Comparison of ENCODE assay signal across 8 cellular contexts in the genomic region with DNA sequence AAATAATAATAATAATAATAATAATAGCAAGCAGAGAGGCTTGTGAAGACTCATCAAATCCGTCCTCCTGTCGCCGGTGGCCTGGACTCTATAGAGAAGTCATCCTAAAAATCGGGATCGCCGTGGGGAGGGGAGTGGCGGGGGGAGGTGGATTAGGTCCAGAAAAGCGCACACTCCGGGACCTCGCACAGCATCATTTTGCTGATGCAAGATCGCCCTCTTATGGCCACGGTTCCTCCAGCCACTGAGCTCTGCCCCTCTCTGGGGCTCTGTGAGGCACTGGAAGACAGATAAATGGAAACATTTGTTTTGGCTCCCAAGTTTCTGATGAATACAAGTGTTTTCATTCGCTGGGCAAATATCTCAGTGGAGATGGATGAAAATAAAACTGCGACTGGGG.
A peak's percentile ranks its signal among the peaks of the same experiment; 100 is the strongest.
DNase-seq lines count a peak whose midpoint lies in the region; ATAC-seq, FAIRE-seq and TF ChIP-seq lines count a peak whose summit lies in the region.

No MANE protein-coding gene starts in this region.

- no peaks in the 10 kb centered on the region for H3K79me2 ChIP-seq in HepG2 (ENCODE audit: insufficient read depth, low read length)

- TF ChIP-seq EP300 in HepG2 (IDR thresholded peaks at IDR 0.05; ENCODE audit: low read depth in 2 of 2, low read length in 2 of 2) (no peak), HepG2 (CRISPR knock-in tag; IDR thresholded peaks at IDR 0.05; ENCODE audit: borderline replicate concordance) (no peak)

- H3K4me1 ChIP-seq in HepG2 (ENCODE audit: insufficient read depth, low read length) (no peaks in the 10 kb centered on the region), uterus (no peaks in the 10 kb centered on the region)

- ATAC-seq in HepG2 (peak; percentile 81), GM21786 (IDR thresholded peaks at IDR 0.05; ENCODE audit: unreplicated experiment) (no peak)

- H3K9me3 ChIP-seq in HepG2 (ENCODE audit: low read length) (no peaks in the 10 kb centered on the region), uterus (no peaks in the 10 kb centered on the region)

- TF ChIP-seq POLR2A in HepG2 (IDR thresholded peaks at IDR 0.05; ENCODE audit: insufficient read depth in 1 of 2, low read depth in 2 of 2, low read length in 2 of 2) (no peak), uterus (IDR thresholded peaks at IDR 0.05) (no peak)

- H3K4me3 ChIP-seq in GM12875 (ENCODE audit: low read depth, low read length) (no peak overlapping the region), cardiac fibroblast (replicated peaks in 1 of 2; ENCODE audit: low read depth in 2 of 2, low read length in 2 of 2) (no peak overlapping the region), HepG2 (replicated peaks in 1 of 3; ENCODE audit: insufficient read depth in 1 of 3, low read depth in 2 of 3, low read length in 3 of 3) (no peak overlapping the region), uterus (no peak overlapping the region)

- no peaks in the 10 kb centered on the region for H4K20me1 ChIP-seq in HepG2 (ENCODE audit: insufficient read depth, low read length)

- H3K27me3 ChIP-seq in HepG2 (ENCODE audit: control insufficient read depth in 1 of 2, insufficient read depth in 2 of 2, low read length in 2 of 2) (peaks cover 0 to 12% of the 10 kb centered on the region in 2 experiments; a peak in 3 of 5 replicates), uterus (no peaks in the 10 kb centered on the region)

- WGBS in HepG2 (ENCODE audit: low lambda C conversion rate) = 2% methylated on average over 14 of the region's 14 CpGs

- BruUV-seq in HepG2 (replicated peaks; lab: Mats Ljungman, UMichigan) = no TSS peak

- in situ Hi-C loops in HepG2 (cut with HindIII; ENCODE audit: extremely low pct_ligation_motif_present, low pct_unique_long_range_greater_than_20kb) = loop anchor here (25.0 kb wide), 1 partner anchor 774 kb away; no protein-coding TSS in a partner anchor

- no peak overlapping the region for H2AFZ ChIP-seq in HepG2 (ENCODE audit: low read length)

- POLR2A ChIA-PET in HepG2 (lab: Yijun Ruan, JAX) = no interaction called here

- no peaks in the 10 kb centered on the region for H3K36me3 ChIP-seq in HepG2 (replicated peaks in 1 of 2; ENCODE audit: control insufficient read depth in 1 of 2, insufficient read depth in 2 of 2, low read length in 2 of 2)
- no peaks in the 10 kb centered on the region for H3K36me3 ChIP-seq in uterus

- H3K27ac ChIP-seq in HepG2 (ENCODE audit: extremely low read length, insufficient read depth, low read length) (no peak overlapping the region), uterus (no peak overlapping the region)

- TF ChIP-seq RAD21 in HepG2 (CRISPR knock-in tag; IDR thresholded peaks at IDR 0.05) = 0 out of 2 replicates have a peak, but pooled peaks have one; percentile 26

- intact Hi-C loops in HepG2 (cut with micrococcal nuclease; ENCODE audit: unreplicated experiment) (no loop called here), uterus (cut with DNase I; ENCODE audit: low total_unique reads) (no loop called here)

- no peak overlapping the region for H3K4me2 ChIP-seq in HepG2 (ENCODE audit: low read depth, low read length)

- DNase-seq in AG20443 (ENCODE audit: low spot score) = peak; percentile 75
- peak; percentile 85 for DNase-seq in NCI-H82 (lab: John Stamatoyannopoulos, UW)
- DNase-seq in cardiac fibroblast (ENCODE audit: low read depth in 2 of 2) = peak; percentile 25 to 57
- DNase-seq in HepG2 (ENCODE audit: low spot score) = peak; percentile 5
- peak; percentile 32 to 35 for DNase-seq in uterus
- no peak for DNase-seq in stimulated activated naive CD4-positive, alpha-beta T cell (lab: John Stamatoyannopoulos, UW)

- TF ChIP-seq CTCF in GM12875 (IDR thresholded peaks at IDR 0.05; ENCODE audit: borderline replicate concordance, insufficient read depth, low read depth, low read length) (peak; percentile 46; the same call in 1 of the 2 replicates), cardiac fibroblast (IDR thresholded peaks at IDR 0.05; ENCODE audit: low read depth, low read length) (peak; percentile 29), HepG2 (CRISPR knock-in tag; IDR thresholded peaks at IDR 0.05) (peak; percentile 71), uterus (IDR thresholded peaks at IDR 0.05) (peak; percentile 32 to 60 (median 46))

- CTCF ChIA-PET in HepG2 (lab: Yijun Ruan, JAX; ENCODE audit: low intra/inter-chr PET ratio, low total read pairs) = interaction anchor here (0.9 to 1.4 kb wide), 3 partner anchors 199 to 875 kb away, joined by 3 to 7 read pairs (median 3); partner anchors contain the start of gene PTPRU

- no peak overlapping the region for H3K9ac ChIP-seq in HepG2 (ENCODE audit: insufficient read depth, low read depth, low read length)

- no peak for FAIRE-seq in HepG2 (lab: Jason Lieb, UNC)

TF ChIP-seq in HepG2, 621 proteins besides CTCF, POLR2A, EP300 and RAD21:
- TF ChIP-seq STAG1 (CRISPR knock-in tag; IDR thresholded peaks at IDR 0.05) (peak; percentile 77), SMC3 (IDR thresholded peaks at IDR 0.05; ENCODE audit: low read length) (peak; percentile 29; the same call in 1 of the 2 replicates), IRF2 (CRISPR knock-in tag; IDR thresholded peaks at IDR 0.05) (no peak), ZBTB25 (CRISPR knock-in tag; IDR thresholded peaks at IDR 0.05) (no peak)
TF ChIP-seq in HepG2: peak in this region for 2.

Comparison
In these comparisons a context has a peak if more than half of its experiments do, and no peak if none do; other contexts are left out.
1. DNase-seq: peak in AG20443 (single experiment), NCI-H82 (single experiment), cardiac fibroblast (2 of 2), HepG2 (single experiment) and uterus (2 of 2); none in stimulated activated naive CD4-positive, alpha-beta T cell (0 of 6).
2. Peak in every context shown above with its lines, with median percentiles within 50 percentile points of each other: CTCF ChIP-seq.